ENCODE assay signal across 19 cellular contexts in the genomic region with DNA sequence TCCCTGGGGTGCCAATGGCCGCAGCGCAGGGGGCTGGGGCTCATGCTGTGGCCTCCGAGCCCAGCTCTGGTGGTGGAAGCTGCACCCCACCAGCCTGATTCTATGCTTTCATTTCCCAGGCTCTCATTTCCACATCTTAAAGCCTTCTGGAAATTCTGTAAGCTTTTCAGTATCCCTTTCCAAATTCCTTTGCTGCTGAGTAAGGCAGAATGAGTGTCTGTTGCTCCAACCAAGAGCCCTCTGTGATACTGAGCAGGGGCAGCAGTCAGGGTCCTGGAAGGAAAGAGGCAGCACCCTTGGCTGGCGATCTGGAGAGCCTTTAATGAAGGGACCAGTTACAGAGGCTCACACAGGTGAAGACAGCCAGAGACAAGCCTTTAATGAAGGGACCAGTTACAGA.
"Had no signal": no experiment of that assay in that cellular context is flagged by ENCODE, and none has a peak within 500 bp of the region (broad histone marks: within the 10 kb centered on the region; RNA-seq: fewer than 3 reads in every experiment).

No MANE protein-coding gene starts in this region.

- H3K27ac ChIP-seq: gastrocnemius medialis, left ventricle myocardium inferior, neutrophil, pancreas, testis, upper lobe of left lung had no signal

- H3K36me3 ChIP-seq: gastrocnemius medialis, heart left ventricle, left ventricle myocardium inferior, neutrophil, pancreas, upper lobe of left lung had no signal

- DNase-seq: activated CD4-positive, alpha-beta memory T cell treated with anti-CD3 and anti-CD28 coated beads for 36 hours; activated CD4-positive, alpha-beta T cell treated with anti-CD3 and anti-CD28 coated beads for 4 hours; activated CD8-positive, alpha-beta memory T cell treated with anti-CD3 and anti-CD28 coated beads, Interleukin-2, amount 10 ng/mL, durations not matched to agents 7 days and 5 days; activated naive CD4-positive, alpha-beta T cell treated with Interleukin-2 at 50 U/mL for 16 hours; activated naive CD8-positive, alpha-beta T cell treated with anti-CD3 and anti-CD28 coated beads, Interleukin-2, amount 10 ng/mL, durations not matched to agents 7 days and 5 days; anterior cingulate cortex; caudate nucleus; gastrocnemius medialis; heart left ventricle; left ventricle myocardium inferior; mammary epithelial cell; natural killer cell; pancreas; T-cell; testis had no signal

- ATAC-seq: activated CD8-positive, alpha-beta memory T cell treated with anti-CD3 and anti-CD28 coated beads, Interleukin-2, amount 10 ng/mL, durations not matched to agents 7 days and 5 days; activated T-helper 17 cell treated with anti-CD3 and anti-CD28 coated beads, Interleukin-2, amount 50 U/mL, for 72 hours; gastrocnemius medialis; heart left ventricle; natural killer cell; pancreas; SK-N-SH treated with all-trans-retinoic acid at 6 μM for 48 hours; T-cell had no signal

- H3K27me3 ChIP-seq: neutrophil, pancreas, testis, upper lobe of left lung had no signal

- H3K4me3 ChIP-seq: gastrocnemius medialis, heart left ventricle, left ventricle myocardium inferior, pancreas, testis, upper lobe of left lung had no signal

- H3K4me1 ChIP-seq: gastrocnemius medialis, left ventricle myocardium inferior, pancreas, testis, upper lobe of left lung had no signal

- H3K9me3 ChIP-seq: gastrocnemius medialis, heart left ventricle, left ventricle myocardium inferior, neutrophil, pancreas, testis, upper lobe of left lung had no signal
